In the genomic region with DNA sequence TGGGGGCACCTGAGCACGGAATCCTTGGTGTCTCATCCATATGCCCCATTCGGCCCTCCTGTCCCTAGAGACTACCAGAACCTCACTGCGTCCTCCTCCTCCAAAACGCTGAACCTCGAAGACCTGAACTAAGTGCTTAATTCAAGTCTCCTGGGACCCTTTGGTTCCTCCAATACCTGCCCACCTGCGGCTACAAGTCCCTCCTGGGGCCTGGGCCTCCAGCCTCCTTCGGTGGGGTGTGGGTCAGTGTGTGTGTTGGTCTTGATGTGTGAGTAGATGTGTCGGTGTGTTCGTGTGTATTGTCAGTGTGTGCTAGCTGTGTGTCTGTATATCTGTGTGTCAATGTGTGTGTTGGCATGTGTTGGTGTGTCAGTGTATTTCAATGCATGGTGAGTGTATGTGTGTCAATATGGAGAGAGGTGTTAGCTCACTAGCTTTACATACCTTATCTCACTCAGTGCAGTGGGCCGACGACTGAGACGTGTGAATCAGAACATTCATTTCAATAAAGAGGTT, we compare ENCODE assay signal across 23 cellular contexts. TPM values are rescaled to one million over a fixed set of nuclear protein-coding genes. Genes with fewer than 3 reads are reported as not detected.
DNase-seq lines count a peak whose midpoint lies in the region; ATAC-seq and TF ChIP-seq lines count a peak whose summit lies in the region.
"Had no signal": no experiment of that assay in that cellular context is flagged by ENCODE, and none has a peak within 500 bp of the region (broad histone marks: within the 10 kb centered on the region; RNA-seq: fewer than 3 reads in every experiment).

No MANE protein-coding gene starts in this region.

- no peak for TF ChIP-seq CTCF in GM23338 (conservative IDR thresholded peaks at IDR 0.05; ENCODE audit: low read depth in 2 of 2)
- no peak for TF ChIP-seq CTCF in WTC11 (IDR thresholded peaks at IDR 0.05)
- TF ChIP-seq CTCF in osteocyte (IDR thresholded peaks at IDR 0.05), result no peak

- no peaks in the 10 kb centered on the region for H3K9me3 Mint-ChIP-seq in CD8-positive, alpha-beta memory T cell
- H3K9me3 Mint-ChIP-seq in GM23338 (no peaks in the 10 kb centered on the region; the same call in 2 of the 3 replicates), WTC11 (no peaks in the 10 kb centered on the region), osteocyte (ENCODE audit: unreplicated experiment) (no peaks in the 10 kb centered on the region)
- no peaks in the 10 kb centered on the region for H3K9me3 Mint-ChIP-seq in natural killer cell treated with Interleukin-12 subunit alpha and Interleukin-12 subunit beta and Interleukin-15 and Interleukin-18, amount 100 ng/mL, for 72 hours

- H3K9me3 ChIP-seq in CD8-positive, alpha-beta memory T cell (ENCODE audit: low read length), result no peaks in the 10 kb centered on the region
- H3K9me3 ChIP-seq: Peyer's patch had no signal

- no peak overlapping the region for H3K27ac ChIP-seq in CD8-positive, alpha-beta memory T cell (ENCODE audit: low read depth, low read length)
- H3K27ac ChIP-seq in GM23338 (ENCODE audit: low read depth), result no peak overlapping the region
- H3K27ac ChIP-seq: SK-N-MC had no signal

- H3K4me3 Mint-ChIP-seq in CD8-positive, alpha-beta memory T cell, result peak overlapping the region in 6 of 7 donors; percentile 13 to 65 (median 40)
- H3K4me3 Mint-ChIP-seq in GM23338 (peak overlapping the region; percentile 93; the same call in 1 of the 3 replicates), WTC11 (peak overlapping the region; percentile 46), osteocyte (ENCODE audit: unreplicated experiment) (no peak overlapping the region)
- peak overlapping the region; percentile 15 for H3K4me3 Mint-ChIP-seq in natural killer cell treated with Interleukin-12 subunit alpha and Interleukin-12 subunit beta and Interleukin-15 and Interleukin-18, amount 100 ng/mL, for 72 hours

- H3K36me3 ChIP-seq in CD8-positive, alpha-beta memory T cell (ENCODE audit: insufficient read depth, low read length), result no peaks in the 10 kb centered on the region
- no peaks in the 10 kb centered on the region for H3K36me3 ChIP-seq in GM23338 (ENCODE audit: insufficient read depth)
- H3K36me3 ChIP-seq: Peyer's patch had no signal

- no peaks in the 10 kb centered on the region for H3K9me2 ChIP-seq in GM23338 (ENCODE audit: insufficient read depth)

- H3K4me2 ChIP-seq in GM23338, result peak overlapping the region; percentile 85

- no peak for ATAC-seq in GM23338
- ATAC-seq in WTC11, result no peak
- no peak for ATAC-seq in natural killer cell treated with Interleukin-12 subunit alpha and Interleukin-12 subunit beta and Interleukin-15 and Interleukin-18, amount 100 ng/mL, for 72 hours
- ATAC-seq: left ventricle myocardium superior had no signal

- H3K4me3 ChIP-seq in CD8-positive, alpha-beta memory T cell (ENCODE audit: low read length), result no peak overlapping the region
- H3K4me3 ChIP-seq in GM23338, result peak overlapping the region; percentile 72
- H3K4me3 ChIP-seq: SK-N-MC had no signal

- no peak overlapping the region for H2AFZ ChIP-seq in GM23338

- H3K4me1 ChIP-seq in CD8-positive, alpha-beta memory T cell (ENCODE audit: insufficient read depth, low read length), result no peaks in the 10 kb centered on the region
- H3K4me1 ChIP-seq in GM23338 (ENCODE audit: insufficient read depth), result peaks cover 13% of the 10 kb centered on the region
- H3K4me1 ChIP-seq: Peyer's patch had no signal

- no peaks in the 10 kb centered on the region for H3F3A ChIP-seq in GM23338 (replicated peaks; ENCODE audit: low read depth)

- H3K79me2 ChIP-seq in GM23338 (replicated peaks; ENCODE audit: insufficient read depth), result peaks cover 16% of the 10 kb centered on the region

- DNase-seq in CD8-positive, alpha-beta memory T cell, result no peak
- no peak for DNase-seq in GM23338 (ENCODE audit: low spot score)
- DNase-seq in WTC11 (ENCODE audit: low spot score), result no peak
- no peak for DNase-seq in natural killer cell treated with Interleukin-12 subunit alpha and Interleukin-12 subunit beta and Interleukin-15 and Interleukin-18, amount 100 ng/mL, for 72 hours (ENCODE audit: low spot score)
- DNase-seq in NOMO-1 treated with dmso at 0.1 percent for 144 hours (lab: John Stamatoyannopoulos, UW; ENCODE audit: unreplicated experiment), result no peak
- no peak for DNase-seq in GM19238 (ENCODE audit: insufficient read length, low spot score)
- DNase-seq in T-helper 1 cell, result no peak
- no peak for DNase-seq in osteocyte (ENCODE audit: extremely low spot score, unreplicated experiment)
- DNase-seq: activated CD4-positive, alpha-beta T cell treated with anti-CD3 and anti-CD28 coated beads for 4 hours; aorta; Calu3; GDM1; head of caudate nucleus; immature natural killer cell; KG1; left ventricle myocardium superior; NCI-H1092; NCI-H2171 treated with DMSO at 0.1 percent for 48 hours; NCI-H774; posterior cingulate gyrus; stimulated activated CD4-positive, alpha-beta T cell treated with anti-CD3 and anti-CD28 coated beads, Interleukin-2, amount 100 ng/mL, for 24 hours had no signal

- H3K36me3 Mint-ChIP-seq in CD8-positive, alpha-beta memory T cell, result peaks cover 0 to 17% (median 0%) of the 10 kb centered on the region in 3 donors
- H3K36me3 Mint-ChIP-seq in GM23338 (ENCODE audit: low read depth) (peaks cover 3% of the 10 kb centered on the region; the same call in 1 of the 3 replicates), WTC11 (no peaks in the 10 kb centered on the region), osteocyte (ENCODE audit: unreplicated experiment) (no peaks in the 10 kb centered on the region)
- no peaks in the 10 kb centered on the region for H3K36me3 Mint-ChIP-seq in natural killer cell treated with Interleukin-12 subunit alpha and Interleukin-12 subunit beta and Interleukin-15 and Interleukin-18, amount 100 ng/mL, for 72 hours
- H3K36me3 Mint-ChIP-seq: immature natural killer cell had no signal

- H3K27me3 Mint-ChIP-seq in CD8-positive, alpha-beta memory T cell, result peaks cover 0 to 3% of the 10 kb centered on the region in 2 donors
- H3K27me3 Mint-ChIP-seq in GM23338 (ENCODE audit: insufficient read depth, low read depth, poor library complexity), result peaks cover 22% of the 10 kb centered on the region
- H3K27me3 Mint-ChIP-seq in WTC11 (ENCODE audit: low read depth), result peaks cover 7% of the 10 kb centered on the region
- no peaks in the 10 kb centered on the region for H3K27me3 Mint-ChIP-seq in natural killer cell treated with Interleukin-12 subunit alpha and Interleukin-12 subunit beta and Interleukin-15 and Interleukin-18, amount 100 ng/mL, for 72 hours
- no peaks in the 10 kb centered on the region for H3K27me3 Mint-ChIP-seq in osteocyte (ENCODE audit: unreplicated experiment)

- POLR2A ChIA-PET in CD8-positive, alpha-beta memory T cell (lab: Charles Lee), result interaction anchor here (0.6 to 1.2 kb wide), 2 partner anchors 96 to 123 kb away, joined by 3 to 4 read pairs; a partner anchor contains a TSS
- POLR2A ChIA-PET in WTC11 (lab: Charles Lee), result interaction anchor here (3.7 kb wide), 1 partner anchor 62 kb away, joined by 19 read pairs; a partner anchor contains a TSS

- peak overlapping the region in 3 of 8 donors; percentile 1 to 52 (median 24) for H3K27ac Mint-ChIP-seq in CD8-positive, alpha-beta memory T cell
- H3K27ac Mint-ChIP-seq in GM23338 (no peak overlapping the region), WTC11 (no peak overlapping the region), osteocyte (ENCODE audit: unreplicated experiment) (no peak overlapping the region)
- no peak overlapping the region for H3K27ac Mint-ChIP-seq in natural killer cell treated with Interleukin-12 subunit alpha and Interleukin-12 subunit beta and Interleukin-15 and Interleukin-18, amount 100 ng/mL, for 72 hours

- H3K4me1 Mint-ChIP-seq in CD8-positive, alpha-beta memory T cell, result peaks cover 10 to 20% (median 18%) of the 10 kb centered on the region in 3 donors
- H3K4me1 Mint-ChIP-seq in GM23338, result peaks cover 48% of the 10 kb centered on the region
- peaks cover 46% of the 10 kb centered on the region for H3K4me1 Mint-ChIP-seq in WTC11
- peaks cover 9 to 16% of the 10 kb centered on the region in 2 donors for H3K4me1 Mint-ChIP-seq in natural killer cell treated with Interleukin-12 subunit alpha and Interleukin-12 subunit beta and Interleukin-15 and Interleukin-18, amount 100 ng/mL, for 72 hours (ENCODE audit: low read depth in 2 of 2)
- peaks cover 15% of the 10 kb centered on the region for H3K4me1 Mint-ChIP-seq in osteocyte (ENCODE audit: unreplicated experiment)

- CTCF ChIA-PET in CD8-positive, alpha-beta memory T cell (lab: Charles Lee), result interaction anchor here (0.9 kb wide), 1 partner anchor 33 kb away, joined by 3 read pairs; no protein-coding TSS in a partner anchor
- CTCF ChIA-PET in WTC11 (lab: Charles Lee), result interaction anchor here (0.5 to 3.6 kb wide), 6 partner anchors 34 to 192 kb away, joined by 3 to 35 read pairs (median 6); a partner anchor contains a TSS

- no peaks in the 10 kb centered on the region for H4K20me1 ChIP-seq in GM23338 (replicated peaks; ENCODE audit: insufficient read depth)

- no peaks in the 10 kb centered on the region for H3K27me3 ChIP-seq in CD8-positive, alpha-beta memory T cell (ENCODE audit: insufficient read depth, low read length, poor library complexity, severe bottlenecking)
- peaks cover 29% of the 10 kb centered on the region for H3K27me3 ChIP-seq in GM23338 (ENCODE audit: insufficient read depth)
- H3K27me3 ChIP-seq: Peyer's patch had no signal

TF ChIP-seq in WTC11, 78 proteins besides CTCF, POLR2A, EP300 and RAD21 (continues in another document):
- TF ChIP-seq, protein P1, sequence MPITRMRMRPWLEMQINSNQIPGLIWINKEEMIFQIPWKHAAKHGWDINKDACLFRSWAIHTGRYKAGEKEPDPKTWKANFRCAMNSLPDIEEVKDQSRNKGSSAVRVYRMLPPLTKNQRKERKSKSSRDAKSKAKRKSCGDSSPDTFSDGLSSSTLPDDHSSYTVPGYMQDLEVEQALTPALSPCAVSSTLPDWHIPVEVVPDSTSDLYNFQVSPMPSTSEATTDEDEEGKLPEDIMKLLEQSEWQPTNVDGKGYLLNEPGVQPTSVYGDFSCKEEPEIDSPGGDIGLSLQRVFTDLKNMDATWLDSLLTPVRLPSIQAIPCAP (CRISPR knock-in tag; IDR thresholded peaks at IDR 0.05), result no peak
- TF ChIP-seq ZNF138 (CRISPR knock-in tag; conservative IDR thresholded peaks at IDR 0.05) (no peak), ZNF317 (CRISPR knock-in tag; IDR thresholded peaks at IDR 0.05; ENCODE audit: borderline replicate concordance, low read depth) (no peak), MXD4 (CRISPR knock-in tag; IDR thresholded peaks at IDR 0.05; ENCODE audit: borderline replicate concordance) (no peak)

RNA-seq across cellular contexts. Expression of a gene that starts 2.6 kb away (rescaled TPM):
- 100 to 1,000 TPM; 122 to 125 TPM for total RNA-seq in CD8-positive, alpha-beta memory T cell
- polyA plus RNA-seq in CD8-positive, alpha-beta memory T cell, result 229 TPM
- 43.3 and 43.6 TPM in 2 replicates for total RNA-seq in GM23338 (2014; rRNA removed; shearing (Covaris generic))
- 36.9 and 37.0 TPM in 2 replicates for polyA plus RNA-seq in GM23338 (2016; fragmentation: Nextera tagmentation; extraction: Ambion mirVana)
- total RNA-seq in WTC11 (2021), result 52.1 to 62.9 TPM (median 53.6 TPM) in 3 replicates
- total RNA-seq in natural killer cell treated with Interleukin-12 subunit alpha and Interleukin-12 subunit beta and Interleukin-15 and Interleukin-18, amount 100 ng/mL, for 72 hours, result 10 to 100 TPM; 79.7 to 84.0 TPM
- total RNA-seq in osteocyte, result 53.8 and 56.2 TPM in 2 replicates
